In genomic region chr16:27638833-27639587, GRCh38 we compare ENCODE assay signal across 9 cellular contexts.
"Had no signal": no experiment of that assay in that cellular context is flagged by ENCODE, and none has a peak within 500 bp of the region (broad histone marks: within the 10 kb centered on the region; RNA-seq: fewer than 3 reads in every experiment).

No MANE protein-coding gene starts in this region.

- H3K4me1 ChIP-seq: gastroesophageal sphincter had no signal

- H3K4me3 Mint-ChIP-seq: activated naive CD8-positive, alpha-beta T cell treated with anti-CD3 and anti-CD28 coated beads for 36 hours; activated T-cell treated with anti-CD3 and anti-CD28 coated beads, Interleukin-2, amount 50 U/mL, for 4 hours; naive B cell had no signal

- DNase-seq: activated CD4-positive, alpha-beta T cell treated with anti-CD3 and anti-CD28 coated beads for 1 hour; activated gamma-delta T cell; activated T-cell treated with anti-CD3 and anti-CD28 coated beads, Interleukin-2, amount 50 U/mL, for 4 hours; naive B cell; stimulated activated naive CD4-positive, alpha-beta T cell had no signal

- H3K4me3 ChIP-seq: gastroesophageal sphincter had no signal

- H3K9me3 ChIP-seq: gastroesophageal sphincter, neutrophil had no signal

- H3K4me1 Mint-ChIP-seq: activated naive CD8-positive, alpha-beta T cell treated with anti-CD3 and anti-CD28 coated beads for 36 hours had no signal

- H3K9me3 Mint-ChIP-seq: activated naive CD8-positive, alpha-beta T cell treated with anti-CD3 and anti-CD28 coated beads for 36 hours; activated T-cell treated with anti-CD3 and anti-CD28 coated beads, Interleukin-2, amount 50 U/mL, for 4 hours had no signal

- H3K27me3 ChIP-seq: brain microvascular endothelial cell, gastroesophageal sphincter, neutrophil had no signal

- H3K27ac ChIP-seq: brain microvascular endothelial cell, gastroesophageal sphincter, neutrophil had no signal

- H3K27ac Mint-ChIP-seq: activated naive CD8-positive, alpha-beta T cell treated with anti-CD3 and anti-CD28 coated beads for 36 hours had no signal

- H3K36me3 ChIP-seq: brain microvascular endothelial cell had no signal

- H3K27me3 Mint-ChIP-seq: activated naive CD8-positive, alpha-beta T cell treated with anti-CD3 and anti-CD28 coated beads for 36 hours; naive B cell had no signal
